1 cellular context compared by ENCODE assay signal in the genomic region with DNA sequence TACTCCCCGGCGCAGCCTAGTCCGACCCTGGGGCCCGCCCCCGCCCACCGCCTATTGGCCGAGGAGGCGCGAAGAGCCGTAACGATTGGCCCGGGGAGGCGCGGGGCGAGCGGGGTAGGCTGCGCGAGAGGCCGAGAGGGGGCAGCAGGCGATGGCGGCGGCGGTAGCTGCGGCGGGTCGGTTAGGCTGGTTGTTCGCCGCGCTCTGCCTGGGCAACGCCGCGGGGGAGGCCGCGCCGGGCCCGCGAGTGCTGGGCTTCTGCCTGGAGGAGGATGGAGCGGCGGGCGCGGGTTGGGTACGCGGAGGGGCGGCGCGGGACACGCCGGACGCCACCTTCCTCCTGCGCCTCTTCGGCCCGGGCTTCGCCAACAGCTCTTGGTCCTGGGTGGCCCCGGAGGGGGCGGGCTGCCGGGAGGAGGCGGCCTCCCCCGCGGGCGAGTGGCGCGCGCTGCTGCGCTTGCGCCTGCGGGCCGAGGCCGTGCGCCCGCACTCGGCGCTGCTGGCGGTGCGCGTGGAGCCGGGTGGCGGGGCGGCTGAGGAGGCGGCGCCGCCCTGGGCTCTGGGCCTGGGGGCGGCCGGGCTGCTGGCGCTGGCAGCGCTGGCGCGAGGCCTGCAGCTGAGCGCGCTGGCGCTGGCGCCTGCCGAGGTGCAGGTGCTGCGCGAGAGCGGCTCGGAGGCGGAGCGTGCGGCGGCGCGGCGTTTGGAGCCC.
TF ChIP-seq lines count a peak whose summit lies in the region.

A gene (plus strand): TSS at position 142 of the 709 bp plus-strand sequence. CDS start 10 bp downstream, at position 152.

TF ChIP-seq in HEK293, 187 proteins besides CTCF, POLR2A, EP300 and RAD21 (continued from another document and continues in another):
- TF ChIP-seq, protein P1, sequence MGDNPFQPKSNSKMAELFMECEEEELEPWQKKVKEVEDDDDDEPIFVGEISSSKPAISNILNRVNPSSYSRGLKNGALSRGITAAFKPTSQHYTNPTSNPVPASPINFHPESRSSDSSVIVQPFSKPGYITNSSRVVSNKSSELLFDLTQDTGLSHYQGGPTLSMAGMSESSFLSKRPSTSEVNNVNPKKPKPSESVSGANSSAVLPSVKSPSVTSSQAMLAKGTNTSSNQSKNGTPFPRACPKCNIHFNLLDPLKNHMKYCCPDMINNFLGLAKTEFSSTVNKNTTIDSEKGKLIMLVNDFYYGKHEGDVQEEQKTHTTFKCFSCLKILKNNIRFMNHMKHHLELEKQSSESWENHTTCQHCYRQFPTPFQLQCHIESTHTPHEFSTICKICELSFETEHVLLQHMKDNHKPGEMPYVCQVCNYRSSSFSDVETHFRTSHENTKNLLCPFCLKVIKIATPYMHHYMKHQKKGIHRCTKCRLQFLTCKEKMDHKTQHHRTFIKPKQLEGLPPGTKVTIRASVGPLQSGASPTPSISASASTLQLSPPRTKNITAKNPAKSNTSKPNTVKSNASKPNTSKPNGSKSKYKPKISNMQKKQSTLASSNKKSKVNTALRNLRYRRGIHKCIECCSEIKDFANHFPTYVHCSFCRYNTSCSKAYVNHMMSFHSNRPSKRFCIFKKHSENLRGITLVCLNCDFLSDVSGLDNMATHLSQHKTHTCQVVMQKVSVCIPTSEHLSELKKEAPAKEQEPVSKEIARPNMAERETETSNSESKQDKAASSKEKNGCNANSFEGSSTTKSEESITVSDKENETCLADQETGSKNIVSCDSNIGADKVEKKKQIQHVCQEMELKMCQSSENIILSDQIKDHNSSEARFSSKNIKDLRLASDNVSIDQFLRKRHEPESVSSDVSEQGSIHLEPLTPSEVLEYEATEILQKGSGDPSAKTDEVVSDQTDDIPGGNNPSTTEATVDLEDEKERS (tag by site-specific recombination; IDR thresholded peaks at IDR 0.05) = no peak
- TF ChIP-seq ZNF19 (tag by site-specific recombination; IDR thresholded peaks at IDR 0.05; ENCODE audit: low read depth) (no peak), ZNF670 (tag by site-specific recombination; IDR thresholded peaks at IDR 0.05; ENCODE audit: low read depth) (no peak), ZNF768 (tag by site-specific recombination; IDR thresholded peaks at IDR 0.05) (no peak), ZNF433 (tag by site-specific recombination; IDR thresholded peaks at IDR 0.05; ENCODE audit: low read depth) (no peak), ZNF561 (tag by site-specific recombination; IDR thresholded peaks at IDR 0.05; ENCODE audit: borderline replicate concordance) (peak; percentile 55; the same call in 1 of the 2 replicates), SP3 (tag by site-specific recombination; IDR thresholded peaks at IDR 0.05) (peak; percentile 61), HOXC10 (CRISPR knock-in tag; IDR thresholded peaks at IDR 0.05) (peak; percentile 74; the same call in 1 of the 2 replicates), FEZF1 (tag by site-specific recombination; IDR thresholded peaks at IDR 0.05) (no peak), ZFP37 (tag by site-specific recombination; IDR thresholded peaks at IDR 0.05) (no peak), ZNF629 (tag by site-specific recombination; IDR thresholded peaks at IDR 0.05) (no peak), ZNF155 (tag by site-specific recombination; IDR thresholded peaks at IDR 0.05) (no peak), ZNF274 (IDR thresholded peaks at IDR 0.05; ENCODE audit: low read length) (no peak), ZNF274 (tag by site-specific recombination; IDR thresholded peaks at IDR 0.05; ENCODE audit: borderline replicate concordance) (no peak), ZNF423 (tag by site-specific recombination; IDR thresholded peaks at IDR 0.05) (0 out of 2 replicates have a peak, but pooled peaks have one; percentile 19), HOXD13 (CRISPR knock-in tag; IDR thresholded peaks at IDR 0.05; ENCODE audit: borderline replicate concordance) (no peak), ZNF677 (tag by site-specific recombination; IDR thresholded peaks at IDR 0.05) (no peak), ZNF76 (tag by site-specific recombination; IDR thresholded peaks at IDR 0.05; ENCODE audit: borderline replicate concordance, low read depth) (peak; percentile 40; the same call in 1 of the 2 replicates), ZNF157 (tag by site-specific recombination; IDR thresholded peaks at IDR 0.05) (no peak), ZNF2 (tag by site-specific recombination; IDR thresholded peaks at IDR 0.05) (no peak), RBAK (tag by site-specific recombination; IDR thresholded peaks at IDR 0.05) (no peak), ZNF585B (tag by site-specific recombination; IDR thresholded peaks at IDR 0.05) (0 out of 2 replicates have a peak, but pooled peaks have one; percentile 10), ZBTB8A (tag by site-specific recombination; IDR thresholded peaks at IDR 0.05) (peak; percentile 91), KLF9 (tag by site-specific recombination; IDR thresholded peaks at IDR 0.05; ENCODE audit: low read depth) (peak; percentile 67), ZNF830 (tag by site-specific recombination; IDR thresholded peaks at IDR 0.05; ENCODE audit: low read depth) (no peak), BCL11B (tag by site-specific recombination; IDR thresholded peaks at IDR 0.05; ENCODE audit: low read depth) (no peak), SP7 (tag by site-specific recombination; IDR thresholded peaks at IDR 0.05) (no peak), ZNF837 (tag by site-specific recombination; IDR thresholded peaks at IDR 0.05) (no peak), ZBTB1 (tag by site-specific recombination; IDR thresholded peaks at IDR 0.05) (no peak), ZEB2 (tag by site-specific recombination; IDR thresholded peaks at IDR 0.05) (no peak), ZNF544 (tag by site-specific recombination; IDR thresholded peaks at IDR 0.05) (no peak), ZNF266 (tag by site-specific recombination; IDR thresholded peaks at IDR 0.05; ENCODE audit: low read depth) (no peak), MZF1 (tag by site-specific recombination; IDR thresholded peaks at IDR 0.05; ENCODE audit: borderline replicate concordance) (no peak), ZNF354C (tag by site-specific recombination; IDR thresholded peaks at IDR 0.05; ENCODE audit: borderline replicate concordance, low read depth) (no peak), ZNF341 (tag by site-specific recombination; IDR thresholded peaks at IDR 0.05; ENCODE audit: low read depth) (peak; percentile 31; the same call in 1 of the 2 replicates), ZNF391 (tag by site-specific recombination; IDR thresholded peaks at IDR 0.05; ENCODE audit: borderline replicate concordance, low read depth) (no peak), ZBTB7A (tag by site-specific recombination; IDR thresholded peaks at IDR 0.05; ENCODE audit: low read depth) (no peak), GLIS2 (tag by site-specific recombination; IDR thresholded peaks at IDR 0.05) (peak; percentile 91), ZNF292 (tag by site-specific recombination; IDR thresholded peaks at IDR 0.05; ENCODE audit: borderline replicate concordance, low read depth) (no peak), ZNF174 (tag by site-specific recombination; IDR thresholded peaks at IDR 0.05) (no peak), KLF7 (tag by site-specific recombination; IDR thresholded peaks at IDR 0.05; ENCODE audit: borderline replicate concordance) (no peak), ZNF549 (tag by site-specific recombination; IDR thresholded peaks at IDR 0.05) (no peak), ZXDB (tag by site-specific recombination; IDR thresholded peaks at IDR 0.05) (no peak), ZNF501 (tag by site-specific recombination; IDR thresholded peaks at IDR 0.05) (no peak), OSR2 (tag by site-specific recombination; IDR thresholded peaks at IDR 0.05) (peak; percentile 16; the same call in 1 of the 2 replicates), REPIN1 (tag by site-specific recombination; IDR thresholded peaks at IDR 0.05; ENCODE audit: low read depth) (no peak)
- TF ChIP-seq, protein P2, sequence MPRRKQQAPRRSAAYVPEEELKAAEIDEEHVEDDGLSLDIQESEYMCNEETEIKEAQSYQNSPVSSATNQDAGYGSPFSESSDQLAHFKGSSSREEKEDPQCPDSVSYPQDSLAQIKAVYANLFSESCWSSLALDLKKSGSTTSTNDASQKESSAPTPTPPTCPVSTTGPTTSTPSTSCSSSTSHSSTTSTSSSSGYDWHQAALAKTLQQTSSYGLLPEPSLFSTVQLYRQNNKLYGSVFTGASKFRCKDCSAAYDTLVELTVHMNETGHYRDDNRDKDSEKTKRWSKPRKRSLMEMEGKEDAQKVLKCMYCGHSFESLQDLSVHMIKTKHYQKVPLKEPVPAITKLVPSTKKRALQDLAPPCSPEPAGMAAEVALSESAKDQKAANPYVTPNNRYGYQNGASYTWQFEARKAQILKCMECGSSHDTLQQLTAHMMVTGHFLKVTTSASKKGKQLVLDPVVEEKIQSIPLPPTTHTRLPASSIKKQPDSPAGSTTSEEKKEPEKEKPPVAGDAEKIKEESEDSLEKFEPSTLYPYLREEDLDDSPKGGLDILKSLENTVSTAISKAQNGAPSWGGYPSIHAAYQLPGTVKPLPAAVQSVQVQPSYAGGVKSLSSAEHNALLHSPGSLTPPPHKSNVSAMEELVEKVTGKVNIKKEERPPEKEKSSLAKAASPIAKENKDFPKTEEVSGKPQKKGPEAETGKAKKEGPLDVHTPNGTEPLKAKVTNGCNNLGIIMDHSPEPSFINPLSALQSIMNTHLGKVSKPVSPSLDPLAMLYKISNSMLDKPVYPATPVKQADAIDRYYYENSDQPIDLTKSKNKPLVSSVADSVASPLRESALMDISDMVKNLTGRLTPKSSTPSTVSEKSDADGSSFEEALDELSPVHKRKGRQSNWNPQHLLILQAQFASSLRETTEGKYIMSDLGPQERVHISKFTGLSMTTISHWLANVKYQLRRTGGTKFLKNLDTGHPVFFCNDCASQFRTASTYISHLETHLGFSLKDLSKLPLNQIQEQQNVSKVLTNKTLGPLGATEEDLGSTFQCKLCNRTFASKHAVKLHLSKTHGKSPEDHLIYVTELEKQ (tag by site-specific recombination; IDR thresholded peaks at IDR 0.05; ENCODE audit: borderline replicate concordance) = no peak
- TF ChIP-seq, protein P3, sequence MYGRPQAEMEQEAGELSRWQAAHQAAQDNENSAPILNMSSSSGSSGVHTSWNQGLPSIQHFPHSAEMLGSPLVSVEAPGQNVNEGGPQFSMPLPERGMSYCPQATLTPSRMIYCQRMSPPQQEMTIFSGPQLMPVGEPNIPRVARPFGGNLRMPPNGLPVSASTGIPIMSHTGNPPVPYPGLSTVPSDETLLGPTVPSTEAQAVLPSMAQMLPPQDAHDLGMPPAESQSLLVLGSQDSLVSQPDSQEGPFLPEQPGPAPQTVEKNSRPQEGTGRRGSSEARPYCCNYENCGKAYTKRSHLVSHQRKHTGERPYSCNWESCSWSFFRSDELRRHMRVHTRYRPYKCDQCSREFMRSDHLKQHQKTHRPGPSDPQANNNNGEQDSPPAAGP (tag by site-specific recombination; IDR thresholded peaks at IDR 0.05) = 0 out of 2 replicates have a peak, but pooled peaks have one; percentile 25
- TF ChIP-seq, protein P4, sequence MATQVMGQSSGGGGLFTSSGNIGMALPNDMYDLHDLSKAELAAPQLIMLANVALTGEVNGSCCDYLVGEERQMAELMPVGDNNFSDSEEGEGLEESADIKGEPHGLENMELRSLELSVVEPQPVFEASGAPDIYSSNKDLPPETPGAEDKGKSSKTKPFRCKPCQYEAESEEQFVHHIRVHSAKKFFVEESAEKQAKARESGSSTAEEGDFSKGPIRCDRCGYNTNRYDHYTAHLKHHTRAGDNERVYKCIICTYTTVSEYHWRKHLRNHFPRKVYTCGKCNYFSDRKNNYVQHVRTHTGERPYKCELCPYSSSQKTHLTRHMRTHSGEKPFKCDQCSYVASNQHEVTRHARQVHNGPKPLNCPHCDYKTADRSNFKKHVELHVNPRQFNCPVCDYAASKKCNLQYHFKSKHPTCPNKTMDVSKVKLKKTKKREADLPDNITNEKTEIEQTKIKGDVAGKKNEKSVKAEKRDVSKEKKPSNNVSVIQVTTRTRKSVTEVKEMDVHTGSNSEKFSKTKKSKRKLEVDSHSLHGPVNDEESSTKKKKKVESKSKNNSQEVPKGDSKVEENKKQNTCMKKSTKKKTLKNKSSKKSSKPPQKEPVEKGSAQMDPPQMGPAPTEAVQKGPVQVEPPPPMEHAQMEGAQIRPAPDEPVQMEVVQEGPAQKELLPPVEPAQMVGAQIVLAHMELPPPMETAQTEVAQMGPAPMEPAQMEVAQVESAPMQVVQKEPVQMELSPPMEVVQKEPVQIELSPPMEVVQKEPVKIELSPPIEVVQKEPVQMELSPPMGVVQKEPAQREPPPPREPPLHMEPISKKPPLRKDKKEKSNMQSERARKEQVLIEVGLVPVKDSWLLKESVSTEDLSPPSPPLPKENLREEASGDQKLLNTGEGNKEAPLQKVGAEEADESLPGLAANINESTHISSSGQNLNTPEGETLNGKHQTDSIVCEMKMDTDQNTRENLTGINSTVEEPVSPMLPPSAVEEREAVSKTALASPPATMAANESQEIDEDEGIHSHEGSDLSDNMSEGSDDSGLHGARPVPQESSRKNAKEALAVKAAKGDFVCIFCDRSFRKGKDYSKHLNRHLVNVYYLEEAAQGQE (tag by site-specific recombination; IDR thresholded peaks at IDR 0.05) = no peak
- TF ChIP-seq, protein P5, sequence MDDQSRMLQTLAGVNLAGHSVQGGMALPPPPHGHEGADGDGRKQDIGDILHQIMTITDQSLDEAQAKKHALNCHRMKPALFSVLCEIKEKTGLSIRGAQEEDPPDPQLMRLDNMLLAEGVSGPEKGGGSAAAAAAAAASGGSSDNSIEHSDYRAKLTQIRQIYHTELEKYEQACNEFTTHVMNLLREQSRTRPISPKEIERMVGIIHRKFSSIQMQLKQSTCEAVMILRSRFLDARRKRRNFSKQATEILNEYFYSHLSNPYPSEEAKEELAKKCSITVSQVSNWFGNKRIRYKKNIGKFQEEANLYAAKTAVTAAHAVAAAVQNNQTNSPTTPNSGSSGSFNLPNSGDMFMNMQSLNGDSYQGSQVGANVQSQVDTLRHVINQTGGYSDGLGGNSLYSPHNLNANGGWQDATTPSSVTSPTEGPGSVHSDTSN (CRISPR knock-in tag; IDR thresholded peaks at IDR 0.05) = peak; percentile 62; the same call in 1 of the 2 replicates
- TF ChIP-seq, protein P6, sequence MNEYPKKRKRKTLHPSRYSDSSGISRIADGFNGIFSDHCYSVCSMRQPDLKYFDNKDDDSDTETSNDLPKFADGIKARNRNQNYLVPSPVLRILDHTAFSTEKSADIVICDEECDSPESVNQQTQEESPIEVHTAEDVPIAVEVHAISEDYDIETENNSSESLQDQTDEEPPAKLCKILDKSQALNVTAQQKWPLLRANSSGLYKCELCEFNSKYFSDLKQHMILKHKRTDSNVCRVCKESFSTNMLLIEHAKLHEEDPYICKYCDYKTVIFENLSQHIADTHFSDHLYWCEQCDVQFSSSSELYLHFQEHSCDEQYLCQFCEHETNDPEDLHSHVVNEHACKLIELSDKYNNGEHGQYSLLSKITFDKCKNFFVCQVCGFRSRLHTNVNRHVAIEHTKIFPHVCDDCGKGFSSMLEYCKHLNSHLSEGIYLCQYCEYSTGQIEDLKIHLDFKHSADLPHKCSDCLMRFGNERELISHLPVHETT (tag by site-specific recombination; IDR thresholded peaks at IDR 0.05) = no peak
- TF ChIP-seq, protein P7, sequence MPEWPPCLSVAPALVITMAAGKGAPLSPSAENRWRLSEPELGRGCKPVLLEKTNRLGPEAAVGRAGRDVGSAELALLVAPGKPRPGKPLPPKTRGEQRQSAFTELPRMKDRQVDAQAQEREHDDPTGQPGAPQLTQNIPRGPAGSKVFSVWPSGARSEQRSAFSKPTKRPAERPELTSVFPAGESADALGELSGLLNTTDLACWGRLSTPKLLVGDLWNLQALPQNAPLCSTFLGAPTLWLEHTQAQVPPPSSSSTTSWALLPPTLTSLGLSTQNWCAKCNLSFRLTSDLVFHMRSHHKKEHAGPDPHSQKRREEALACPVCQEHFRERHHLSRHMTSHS (tag by site-specific recombination; IDR thresholded peaks at IDR 0.05) = no peak
